In genomic region chr16:11093578-11094074, GRCh38 we compare ENCODE assay signal across 8 cellular contexts.
DNase-seq lines count a peak whose midpoint lies in the region; ATAC-seq and TF ChIP-seq lines count a peak whose summit lies in the region.

No MANE protein-coding gene starts in this region.

- H3K9me3 Mint-ChIP-seq in stimulated activated naive B cell treated with anti-CD40 and anti-IgM and Interleukin-4, amounts not matched to agents 10 μg/mL and 1 μg/mL and 100 μg/mL, for 72 hours, result no peaks in the 10 kb centered on the region

- peaks cover 37 to 63% of the 10 kb centered on the region in 2 donors for H3K36me3 Mint-ChIP-seq in stimulated activated naive B cell treated with anti-CD40 and anti-IgM and Interleukin-4, amounts not matched to agents 10 μg/mL and 1 μg/mL and 100 μg/mL, for 72 hours

- H3K27me3 Mint-ChIP-seq in stimulated activated naive B cell treated with anti-CD40 and anti-IgM and Interleukin-4, amounts not matched to agents 10 μg/mL and 1 μg/mL and 100 μg/mL, for 72 hours, result no peaks in the 10 kb centered on the region

- peak; percentile 24 to 27 for ATAC-seq in stimulated activated naive B cell treated with anti-CD40 and anti-IgM and Interleukin-4, amounts not matched to agents 10 μg/mL and 1 μg/mL and 100 μg/mL, for 72 hours (replicated peaks)

- peaks cover 57% of the 10 kb centered on the region for H3K4me1 ChIP-seq in OCI-LY1 (ENCODE audit: insufficient read depth, low read length, severe bottlenecking)
- peaks cover 0 to 46% (median 37%) of the 10 kb centered on the region in 4 donors for H3K4me1 ChIP-seq in esophagus muscularis mucosa

- peak overlapping the region; percentile 30 to 39 for H3K4me3 Mint-ChIP-seq in stimulated activated naive B cell treated with anti-CD40 and anti-IgM and Interleukin-4, amounts not matched to agents 10 μg/mL and 1 μg/mL and 100 μg/mL, for 72 hours

- H3K4me1 Mint-ChIP-seq in stimulated activated naive B cell treated with anti-CD40 and anti-IgM and Interleukin-4, amounts not matched to agents 10 μg/mL and 1 μg/mL and 100 μg/mL, for 72 hours, result peaks cover 44 to 80% of the 10 kb centered on the region in 2 donors

- peak overlapping the region; percentile 62 for H3K9ac ChIP-seq in OCI-LY1 (ENCODE audit: low read length)

- TF ChIP-seq POLR2A in esophagus muscularis mucosa (IDR thresholded peaks at IDR 0.05; ENCODE audit: low read depth) (no peak), lower leg skin (IDR thresholded peaks at IDR 0.05) (no peak)

- peaks cover 6% of the 10 kb centered on the region; the same call in 1 of the 2 replicates for H3K36me3 ChIP-seq in OCI-LY1 (ENCODE audit: insufficient read depth, low read length)
- H3K36me3 ChIP-seq in esophagus muscularis mucosa, result peaks cover 0 to 16% (median 5%) of the 10 kb centered on the region in 4 donors

- H3K79me2 ChIP-seq in OCI-LY1 (ENCODE audit: insufficient read depth, low read length), result no peaks in the 10 kb centered on the region

- H3K27me3 ChIP-seq in OCI-LY1 (ENCODE audit: insufficient read depth, low read length), result no peaks in the 10 kb centered on the region
- H3K27me3 ChIP-seq in esophagus muscularis mucosa, result no peaks in the 10 kb centered on the region

- peak overlapping the region; percentile 96 for H3K27ac Mint-ChIP-seq in stimulated activated naive B cell treated with anti-CD40 and anti-IgM and Interleukin-4, amounts not matched to agents 10 μg/mL and 1 μg/mL and 100 μg/mL, for 72 hours

- no peaks in the 10 kb centered on the region for H3K9me3 ChIP-seq in OCI-LY1 (ENCODE audit: low read length)
- H3K9me3 ChIP-seq in esophagus muscularis mucosa, result no peaks in the 10 kb centered on the region

- H3K4me3 ChIP-seq in OCI-LY1 (ENCODE audit: low read depth, low read length, poor library complexity, severe bottlenecking) (peak overlapping the region; percentile 14), esophagus muscularis mucosa (no peak overlapping the region), lower leg skin (ENCODE audit: low read depth, poor library complexity, severe bottlenecking) (no peak overlapping the region)

- TF ChIP-seq EP300 in esophagus muscularis mucosa (IDR thresholded peaks at IDR 0.05), result no peak

- TF ChIP-seq CTCF in OCI-LY1 (IDR thresholded peaks at IDR 0.05; ENCODE audit: low read length) (no peak), esophagus muscularis mucosa (IDR thresholded peaks at IDR 0.05) (no peak), lower leg skin (IDR thresholded peaks at IDR 0.05) (no peak)

- WGBS in esophagus muscularis mucosa, result 87% methylated on average over 10 of the region's 10 CpGs
- 50 to 56% methylated on average over 10 of the region's 10 CpGs for WGBS in lower leg skin, 2 donors

- intact Hi-C loops in esophagus muscularis mucosa (cut with DNase I) (loop anchor here (5.0 to 10.0 kb wide), 2 partner anchors 39 to 109 kb away; no protein-coding TSS in a partner anchor), lower leg skin (cut with DNase I; ENCODE audit: low total_unique reads) (no loop called here)

- no peaks in the 10 kb centered on the region for H3K9me2 ChIP-seq in OCI-LY1 (ENCODE audit: low read depth, low read length)

- DNase-seq in activated CD4-positive, alpha-beta T cell treated with anti-CD3 and anti-CD28 coated beads for 48 hours, result peak; percentile 54
- no peak for DNase-seq in activated CD4-positive, alpha-beta T cell treated with anti-CD3 and anti-CD28 coated beads for 1 hour
- no peak for DNase-seq in esophagus muscularis mucosa (ENCODE audit: extremely low spot score)
- DNase-seq in stimulated activated naive B cell treated with anti-CD40 and anti-IgM and Interleukin-4, amounts not matched to agents 10 μg/mL and 1 μg/mL and 100 μg/mL, for 72 hours, result no peak
- no peak for DNase-seq in retina
- no peak for DNase-seq in lower leg skin (ENCODE audit: low spot score in 2 of 2)
- no peak for DNase-seq in stimulated activated CD8-positive, alpha-beta memory T cell treated with anti-CD3 and anti-CD28 coated beads, Interleukin-4, amount 100 ng/mL, for 48 hours

- H4K20me1 ChIP-seq in OCI-LY1 (ENCODE audit: insufficient read depth, low read length), result no peaks in the 10 kb centered on the region

- H3K27ac ChIP-seq in OCI-LY1 (ENCODE audit: low read depth, low read length, poor library complexity, severe bottlenecking) (peak overlapping the region; percentile 97), esophagus muscularis mucosa (replicated peaks in 1 of 4) (peak overlapping the region; percentile 56 to 75 (median 62))

- no peak overlapping the region for H2AFZ ChIP-seq in OCI-LY1 (ENCODE audit: low read length)

- H3F3A ChIP-seq in OCI-LY1 (ENCODE audit: insufficient read depth, low read length), result 0 out of 2 replicates have a peak, but pooled peaks cover 4% of the 10 kb centered on the region

- H3K4me2 ChIP-seq in OCI-LY1 (ENCODE audit: low read length), result peak overlapping the region; percentile 56
